In the genomic region with DNA sequence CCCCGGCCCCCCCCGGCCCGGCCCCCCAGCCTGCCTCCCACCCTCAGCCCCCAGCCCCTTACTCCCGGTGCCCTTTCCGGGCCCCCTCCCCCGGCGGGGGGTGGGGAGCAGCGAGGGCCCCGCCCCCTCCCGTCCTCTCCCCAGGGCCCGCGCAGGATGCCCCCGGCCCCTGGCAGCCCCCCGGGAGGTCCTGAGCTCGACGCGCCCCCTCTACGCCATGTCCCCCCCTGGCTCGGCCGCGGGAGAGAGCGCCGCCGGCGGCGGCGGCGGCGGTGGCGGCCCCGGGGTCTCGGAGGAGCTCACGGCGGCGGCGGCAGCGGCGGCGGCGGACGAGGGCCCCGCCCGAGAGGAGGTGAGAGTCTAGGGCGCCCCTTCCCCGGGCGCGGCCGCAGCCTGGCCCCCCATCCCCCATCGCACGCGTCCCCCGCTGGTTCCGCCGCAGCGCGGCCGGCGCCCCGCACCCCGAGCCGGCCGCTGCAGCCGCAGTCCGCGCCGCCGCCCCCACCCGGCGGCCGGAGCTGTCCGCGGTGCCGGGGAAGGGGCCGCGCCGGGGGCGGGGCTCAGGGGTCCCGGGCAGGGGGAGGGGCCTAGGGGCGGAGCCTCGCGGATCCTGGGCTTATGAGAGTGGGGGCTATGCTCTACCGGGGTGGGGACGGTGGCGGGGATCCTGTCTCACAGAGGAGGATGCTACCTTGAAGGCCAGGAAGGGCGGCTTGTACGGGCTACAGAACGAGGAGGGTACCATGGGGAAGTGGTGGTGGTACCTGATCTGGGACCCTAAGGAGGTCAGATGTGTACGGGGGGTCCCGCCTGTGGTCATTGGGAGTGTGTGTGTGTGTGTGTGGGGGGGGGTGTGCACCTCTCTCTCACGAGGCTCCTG, we compare ENCODE assay signal across 8 cellular contexts. TPM values are rescaled to one million over a fixed set of nuclear protein-coding genes. Genes with fewer than 3 reads are reported as not detected.
A peak's percentile ranks its signal among the peaks of the same experiment; 100 is the strongest.
DNase-seq lines count a peak whose midpoint lies in the region; ATAC-seq and TF ChIP-seq lines count a peak whose summit lies in the region.

No MANE protein-coding gene starts in this region.

- TF ChIP-seq CTCF in breast epithelium (IDR thresholded peaks at IDR 0.05): no peak
- TF ChIP-seq CTCF in MCF 10A (IDR thresholded peaks at IDR 0.05; ENCODE audit: unreplicated experiment): no peak
- no peak for TF ChIP-seq CTCF in type B pancreatic cell (conservative IDR thresholded peaks at IDR 0.05)

- no peak overlapping the region for H3K27ac ChIP-seq in breast epithelium

- CTCF ChIA-PET in MCF 10A (lab: Yijun Ruan, JAX): interaction anchor here (1.5 to 5.8 kb wide), 2 partner anchors 38 to 65 kb away, joined by 4 to 214 read pairs; no protein-coding TSS in a partner anchor
- CTCF ChIA-PET in T-cell (lab: Charles Lee): interaction anchor here (0.6 to 1.6 kb wide), 7 partner anchors 12 to 137 kb away, joined by 3 to 11 read pairs (median 4); a partner anchor contains a TSS

- H3K4me1 ChIP-seq in breast epithelium (no peaks in the 10 kb centered on the region), iPS-15b (ENCODE audit: control insufficient read depth, insufficient read depth, low read length) (peaks cover 19% of the 10 kb centered on the region)

- ATAC-seq in T-cell (replicated peaks in 1 of 4) (peak in 3 of 4 experiments; percentile 15 to 48 (median 35)), HG03432 (IDR thresholded peaks at IDR 0.05; ENCODE audit: unreplicated experiment) (no peak)

- POLR2A ChIA-PET in MCF 10A (lab: Yijun Ruan, JAX) (no interaction called here), T-cell (lab: Charles Lee) (no interaction called here)

- H3K36me3 ChIP-seq in breast epithelium (no peaks in the 10 kb centered on the region), iPS-15b (ENCODE audit: control insufficient read depth, insufficient read depth, low read length) (peaks cover 6% of the 10 kb centered on the region)

- TF ChIP-seq POLR2A in breast epithelium (IDR thresholded peaks at IDR 0.05): no peak

- no peaks in the 10 kb centered on the region for H3K9me3 ChIP-seq in breast epithelium
- no peaks in the 10 kb centered on the region for H3K9me3 ChIP-seq in iPS-15b (ENCODE audit: control insufficient read depth, insufficient read depth, low read length)

- H3K27ac Mint-ChIP-seq in MCF 10A (ENCODE audit: low read depth, unreplicated experiment) (no peak overlapping the region), T-cell (no peak overlapping the region), type B pancreatic cell (no peak overlapping the region)

- H3K4me1 Mint-ChIP-seq in MCF 10A (ENCODE audit: insufficient read depth, unreplicated experiment): no peaks in the 10 kb centered on the region
- peaks cover 8 to 33% (median 18%) of the 10 kb centered on the region in 3 donors for H3K4me1 Mint-ChIP-seq in T-cell
- H3K4me1 Mint-ChIP-seq in type B pancreatic cell (ENCODE audit: unreplicated experiment): no peaks in the 10 kb centered on the region

- H3K27me3 ChIP-seq in breast epithelium: peaks cover 6 to 26% of the 10 kb centered on the region in 2 donors
- peaks cover 29% of the 10 kb centered on the region for H3K27me3 ChIP-seq in iPS-15b (ENCODE audit: control insufficient read depth, insufficient read depth, low read length)

- intact Hi-C loops in breast epithelium (cut with DNase I; ENCODE audit: low total_unique reads) (loop anchor here (2.0 kb wide), 1 partner anchor 76 kb away; no protein-coding TSS in a partner anchor), MCF 10A (cut with micrococcal nuclease) (no loop called here)

- BruUV-seq in MCF 10A (replicated peaks; lab: Mats Ljungman, UMichigan): no TSS peak

- H3K27me3 Mint-ChIP-seq in MCF 10A (ENCODE audit: insufficient read depth, unreplicated experiment) (peaks cover 39% of the 10 kb centered on the region), T-cell (peaks cover 39 to 57% of the 10 kb centered on the region in 2 donors), type B pancreatic cell (peaks cover 60% of the 10 kb centered on the region)

- H3K4me3 Mint-ChIP-seq in MCF 10A (ENCODE audit: unreplicated experiment): no peak overlapping the region
- peak overlapping the region; percentile 60 to 74 (median 67) for H3K4me3 Mint-ChIP-seq in T-cell
- H3K4me3 Mint-ChIP-seq in type B pancreatic cell: peak overlapping the region; percentile 81

- DNase-seq in breast epithelium (ENCODE audit: low spot score in 2 of 2) (no peak), MCF 10A (ENCODE audit: unreplicated experiment) (no peak), T-cell (peak in 1 of 34 experiments; percentile 16), type B pancreatic cell (ENCODE audit: extremely low spot score, unreplicated experiment) (no peak), hepatic stellate cell (ENCODE audit: low spot score) (no peak), NCI-H2196 treated with DMSO at 0.1 percent for 48 hours (lab: John Stamatoyannopoulos, UW; ENCODE audit: unreplicated experiment) (no peak)

- no peak overlapping the region for H3K9ac ChIP-seq in iPS-15b (ENCODE audit: low read depth, low read length)

- H3K36me3 Mint-ChIP-seq in MCF 10A (ENCODE audit: insufficient read depth, unreplicated experiment) (no peaks in the 10 kb centered on the region), T-cell (no peaks in the 10 kb centered on the region), type B pancreatic cell (no peaks in the 10 kb centered on the region)

- H3K4me3 ChIP-seq in breast epithelium: peak overlapping the region; percentile 11 to 79 (median 52)
- H3K4me3 ChIP-seq in iPS-15b (ENCODE audit: low read depth, low read length): peak overlapping the region; percentile 54

- no peaks in the 10 kb centered on the region for H3K9me3 Mint-ChIP-seq in MCF 10A (ENCODE audit: unreplicated experiment)
- H3K9me3 Mint-ChIP-seq in T-cell: no peaks in the 10 kb centered on the region
- no peaks in the 10 kb centered on the region for H3K9me3 Mint-ChIP-seq in type B pancreatic cell

RNA-seq across cellular contexts. Expression of a gene that starts 0.5 kb away (rescaled TPM):
- total RNA-seq in breast epithelium: under 1 TPM in 1 of 3 donors, not detected in 2; 0.15 TPM
- total RNA-seq in MCF 10A (2022): not detected in 2 replicates
- under 1 TPM in 3 of 5 donors, not detected in 2; 0.13 to 0.18 (median 0.14) TPM for total RNA-seq in T-cell
- total RNA-seq in type B pancreatic cell (ENCODE audit: low replicate concordance): 0.52 and 3.2 TPM in 2 replicates

RNA-seq across cellular contexts. Expression of a gene that starts 5.4 kb away (rescaled TPM):
- 10 to 100 TPM in 2 of 3 donors, 1 to 10 TPM in 1; 4.0 to 25.9 (median 14.4) TPM for total RNA-seq in breast epithelium
- total RNA-seq in MCF 10A (2022): 6.0 and 8.8 TPM in 2 replicates
- 10 to 100 TPM in 4 of 5 donors, 1 to 10 TPM in 1; 9.9 to 35.0 (median 13.6) TPM for total RNA-seq in T-cell
- 9.2 and 10.7 TPM in 2 replicates for total RNA-seq in type B pancreatic cell (ENCODE audit: low replicate concordance)

RNA-seq across cellular contexts. Expression of a gene that starts 13.4 kb away (rescaled TPM):
- total RNA-seq in breast epithelium: 10 to 100 TPM; 32.8 to 50.5 (median 38.1) TPM
- total RNA-seq in MCF 10A (2022): 27.1 and 31.3 TPM in 2 replicates
- total RNA-seq in T-cell: 10 to 100 TPM; 14.6 to 21.8 (median 20.3) TPM
- 39.6 and 46.1 TPM in 2 replicates for total RNA-seq in type B pancreatic cell (ENCODE audit: low replicate concordance)

RNA-seq across cellular contexts. Expression of a gene that starts 23.9 kb away (rescaled TPM):
- total RNA-seq in breast epithelium (100 to 1,000 TPM; 643 to 810 (median 662) TPM), MCF 10A (2022) (546 and 577 TPM in 2 replicates), T-cell (100 to 1,000 TPM; 394 to 454 (median 404) TPM), type B pancreatic cell (ENCODE audit: low replicate concordance) (880 and 1,082 TPM in 2 replicates)

RNA-seq across cellular contexts. Expression of a gene that starts 42.4 kb away (rescaled TPM):
- total RNA-seq in breast epithelium: 10 to 100 TPM in 2 of 3 donors, 1 to 10 TPM in 1; 6.9 to 16.5 (median 12.8) TPM
- total RNA-seq in MCF 10A (2022): 15.5 and 23.2 TPM in 2 replicates
- total RNA-seq in T-cell: 10 to 100 TPM; 16.7 to 28.5 (median 25.8) TPM
- total RNA-seq in type B pancreatic cell (ENCODE audit: low replicate concordance): 34.3 and 37.3 TPM in 2 replicates
